12 cellular contexts compared by ENCODE assay signal in genomic region chr6:34240329-34241248, GRCh38. TPM values are rescaled to one million over a fixed set of nuclear protein-coding genes. Genes with fewer than 3 reads are reported as not detected.
DNase-seq lines count a peak whose midpoint lies in the region; ATAC-seq and TF ChIP-seq lines count a peak whose summit lies in the region.
"Had no signal": no experiment of that assay in that cellular context is flagged by ENCODE, and none has a peak within 500 bp of the region (broad histone marks: within the 10 kb centered on the region; RNA-seq: fewer than 3 reads in every experiment).

No MANE protein-coding gene starts in this region.

- H3K27me3 Mint-ChIP-seq in activated CD4-positive, alpha-beta T cell treated with anti-CD3 and anti-CD28 coated beads, Interleukin-2, amount 10 ng/mL, durations not matched to agents 24 days and 14 days, result no peaks in the 10 kb centered on the region
- H3K27me3 Mint-ChIP-seq in endodermal cell (ENCODE audit: insufficient read depth), result no peaks in the 10 kb centered on the region

- intact Hi-C loops in activated CD4-positive, alpha-beta T cell treated with anti-CD3 and anti-CD28 coated beads, Interleukin-2, amount 10 ng/mL, durations not matched to agents 24 days and 14 days (cut with micrococcal nuclease), result loop anchor here (10.0 kb wide), 2 partner anchors 414 to 526 kb away; partner anchors contain the start of gene UQCC2
- intact Hi-C loops in Panc1 (cut with micrococcal nuclease; ENCODE audit: unreplicated experiment), result loop anchor here (5.0 kb wide), 1 partner anchor 43 kb away; no protein-coding TSS in a partner anchor
- intact Hi-C loops in sciatic nerve (cut with DNase I), result no loop called here

- H3K36me3 ChIP-seq in Panc1 (ENCODE audit: control insufficient read depth, insufficient read depth, low read length) (peaks cover 4% of the 10 kb centered on the region; the same call in 1 of the 2 replicates), endodermal cell (ENCODE audit: control insufficient read depth, insufficient read depth, low read length) (peaks cover 60% of the 10 kb centered on the region)

- ATAC-seq in Panc1, result no peak
- no peak for ATAC-seq in sciatic nerve
- no peak for ATAC-seq in HG02981 (IDR thresholded peaks at IDR 0.05; ENCODE audit: unreplicated experiment)

- peak overlapping the region; percentile 51 for H3K4me3 Mint-ChIP-seq in activated CD4-positive, alpha-beta T cell treated with anti-CD3 and anti-CD28 coated beads, Interleukin-2, amount 10 ng/mL, durations not matched to agents 24 days and 14 days
- H3K4me3 Mint-ChIP-seq in endodermal cell, result peak overlapping the region; percentile 89

- H3K27me3 ChIP-seq in Panc1 (ENCODE audit: control insufficient read depth, insufficient read depth, low read length), result no peaks in the 10 kb centered on the region
- no peaks in the 10 kb centered on the region for H3K27me3 ChIP-seq in endodermal cell (ENCODE audit: control insufficient read depth, insufficient read depth, low read length, poor library complexity, severe bottlenecking)
- H3K27me3 ChIP-seq: vagina had no signal

- BruUV-seq in Panc1 (replicated peaks; lab: Mats Ljungman, UMichigan), result no TSS peak

- 90 to 91% methylated on average over 5 to 22 of the region's 22 CpGs for WGBS in endodermal cell (ENCODE audit: insufficient coverage in 1 of 2, insufficient read length in 1 of 2), 2 experiments

- CTCF ChIA-PET in Panc1 (lab: Charles Lee), result interaction anchor here (0.5 kb wide), 1 partner anchor 147 kb away, joined by 4 read pairs; no protein-coding TSS in a partner anchor

- peaks cover 69% of the 10 kb centered on the region for H3K36me3 Mint-ChIP-seq in activated CD4-positive, alpha-beta T cell treated with anti-CD3 and anti-CD28 coated beads, Interleukin-2, amount 10 ng/mL, durations not matched to agents 24 days and 14 days (ENCODE audit: low read depth)
- H3K36me3 Mint-ChIP-seq in endodermal cell (ENCODE audit: low read depth), result peaks cover 66% of the 10 kb centered on the region

- no peaks in the 10 kb centered on the region for H3K9me3 ChIP-seq in Panc1 (ENCODE audit: control insufficient read depth, insufficient read depth, low read depth, low read length)
- no peaks in the 10 kb centered on the region for H3K9me3 ChIP-seq in endodermal cell (ENCODE audit: control insufficient read depth, low read length)
- H3K9me3 ChIP-seq: vagina had no signal

- POLR2A ChIA-PET in Panc1 (lab: Charles Lee), result no interaction called here

- H3K4me3 ChIP-seq in Panc1 (ENCODE audit: low read depth in 2 of 2, low read length in 2 of 2) (peak overlapping the region in 1 of 2 experiments; percentile 73; a peak in 2 of 4 replicates), endodermal cell (ENCODE audit: low read length) (peak overlapping the region; percentile 95)
- H3K4me3 ChIP-seq: vagina had no signal

- DNase-seq in activated CD4-positive, alpha-beta T cell treated with anti-CD3 and anti-CD28 coated beads, Interleukin-2, amount 10 ng/mL, durations not matched to agents 24 days and 14 days, result peak; percentile 57
- DNase-seq in activated CD4-positive, alpha-beta T cell treated with anti-CD3 and anti-CD28 coated beads for 4 hours, result no peak
- no peak for DNase-seq in Panc1 (ENCODE audit: low read depth, low spot score)
- no peak for DNase-seq in endodermal cell
- peak; percentile 43 for DNase-seq in sciatic nerve (ENCODE audit: low spot score)
- DNase-seq in GF-D8 (lab: John Stamatoyannopoulos, UW), result no peak
- DNase-seq in HuH-7.5 (ENCODE audit: low spot score), result no peak
- DNase-seq: NCI-H1105, occipital lobe, RPMI8226 had no signal

- no peak overlapping the region for H3K9ac ChIP-seq in endodermal cell (ENCODE audit: extremely low read depth, low read length, poor library complexity, severe bottlenecking)

- H3K27ac ChIP-seq in Panc1 (ENCODE audit: low read length) (peak overlapping the region; percentile 90), endodermal cell (ENCODE audit: low read depth, low read length) (no peak overlapping the region)
- H3K27ac ChIP-seq: vagina had no signal

- peaks cover 73% of the 10 kb centered on the region for H3K4me1 ChIP-seq in Panc1 (ENCODE audit: control insufficient read depth, insufficient read depth, low read length)
- H3K4me1 ChIP-seq in endodermal cell (ENCODE audit: control insufficient read depth, insufficient read depth, low read length), result peaks cover 14% of the 10 kb centered on the region

- H3K27ac Mint-ChIP-seq in activated CD4-positive, alpha-beta T cell treated with anti-CD3 and anti-CD28 coated beads, Interleukin-2, amount 10 ng/mL, durations not matched to agents 24 days and 14 days, result peak overlapping the region; percentile 25
- H3K27ac Mint-ChIP-seq in endodermal cell, result peak overlapping the region; percentile 56

- H3K4me1 Mint-ChIP-seq in activated CD4-positive, alpha-beta T cell treated with anti-CD3 and anti-CD28 coated beads, Interleukin-2, amount 10 ng/mL, durations not matched to agents 24 days and 14 days, result peaks cover 57% of the 10 kb centered on the region
- peaks cover 26% of the 10 kb centered on the region for H3K4me1 Mint-ChIP-seq in endodermal cell

- in situ Hi-C loops in Panc1 (cut with HindIII; ENCODE audit: low pct_unique_long_range_greater_than_20kb, low sequenced_read_pairs), result no loop called here

- TF ChIP-seq CTCF in Panc1 (IDR thresholded peaks at IDR 0.05) (no peak), endodermal cell (conservative IDR thresholded peaks at IDR 0.05) (no peak)

- no peaks in the 10 kb centered on the region for H3K9me3 Mint-ChIP-seq in activated CD4-positive, alpha-beta T cell treated with anti-CD3 and anti-CD28 coated beads, Interleukin-2, amount 10 ng/mL, durations not matched to agents 24 days and 14 days
- no peaks in the 10 kb centered on the region for H3K9me3 Mint-ChIP-seq in endodermal cell

RNA-seq across cellular contexts. Expression of gene HMGA1, which starts 3.9 kb away (rescaled TPM):
- 509 and 520 TPM in 2 replicates for total RNA-seq in activated CD4-positive, alpha-beta T cell treated with anti-CD3 and anti-CD28 coated beads, Interleukin-2, amount 10 ng/mL, durations not matched to agents 24 days and 14 days
- total RNA-seq in Panc1 (2021; ENCODE audit: unreplicated experiment) (444 TPM), endodermal cell (1,000 to 10,000 TPM; 1,306 to 1,595 TPM), sciatic nerve (29.0 TPM)
- 488 TPM for polyA plus RNA-seq in Panc1 (2012; ENCODE audit: insufficient read length)
- polyA plus RNA-seq in endodermal cell (2013, experiment 1 of 2), result 1,230 TPM
- polyA plus RNA-seq in endodermal cell (2013, experiment 2 of 2), result 1,159 TPM

RNA-seq across cellular contexts. Expression of gene SMIM29, which starts 8.2 kb away (rescaled TPM):
- 12.6 and 13.5 TPM in 2 replicates for total RNA-seq in activated CD4-positive, alpha-beta T cell treated with anti-CD3 and anti-CD28 coated beads, Interleukin-2, amount 10 ng/mL, durations not matched to agents 24 days and 14 days
- 35.6 TPM for total RNA-seq in Panc1 (2021; ENCODE audit: unreplicated experiment)
- 43.7 TPM for polyA plus RNA-seq in Panc1 (2012; ENCODE audit: insufficient read length)
- total RNA-seq in endodermal cell, result 1 to 10 TPM; 7.2 to 7.9 TPM
- polyA plus RNA-seq in endodermal cell (2013, experiment 1 of 2), result 16.4 TPM
- 14.3 TPM for polyA plus RNA-seq in endodermal cell (2013, experiment 2 of 2)
- 31.6 TPM for total RNA-seq in sciatic nerve

Comparison
In these comparisons a context has a peak if more than half of its experiments do, and no peak if none do; other contexts are left out.
1. DNase-seq: peak in activated CD4-positive, alpha-beta T cell treated with anti-CD3 and anti-CD28 coated beads, Interleukin-2, amount 10 ng/mL, durations not matched to agents 24 days and 14 days (single experiment) and sciatic nerve (single experiment); none in activated CD4-positive, alpha-beta T cell treated with anti-CD3 and anti-CD28 coated beads for 4 hours (0 of 2), Panc1 (single experiment), endodermal cell (single experiment), GF-D8 (single experiment) and HuH-7.5 (single experiment).
2. RNA of gene HMGA1, which starts 3.9 kb away (total RNA-seq): 1,306 to 1,595 TPM in endodermal cell, 509 to 520 TPM in activated CD4-positive, alpha-beta T cell treated with anti-CD3 and anti-CD28 coated beads, Interleukin-2, amount 10 ng/mL, durations not matched to agents 24 days and 14 days and 444 TPM in Panc1 (single experiment); 29.0 TPM in sciatic nerve (single experiment); every median in the first group is over 10 times any median in the second.